ENCODE assay signal across 1 cellular context in genomic region chr17:58403312-58403711, GRCh38.
TF ChIP-seq lines count a peak whose summit lies in the region.

No MANE protein-coding gene starts in this region.

TF ChIP-seq in GM23338, 12 proteins besides CTCF, POLR2A, EP300 and RAD21:
- peak; percentile 51; the same call in 1 of the 2 replicates for TF ChIP-seq ZNF462 (CRISPR knock-in tag; IDR thresholded peaks at IDR 0.05)
- no peak for TF ChIP-seq REST (IDR thresholded peaks at IDR 0.05; ENCODE audit: unreplicated experiment)
- no peak for TF ChIP-seq EZH2phosphoT487 (IDR thresholded peaks at IDR 0.05; ENCODE audit: unreplicated experiment)
- no peak for TF ChIP-seq JUNB (IDR thresholded peaks at IDR 0.05; ENCODE audit: unreplicated experiment)
- no peak for TF ChIP-seq CREB1 (CRISPR knock-in tag; IDR thresholded peaks at IDR 0.05; ENCODE audit: low read depth)
